Comparison of ENCODE assay signal across 33 cellular contexts in the genomic region with DNA sequence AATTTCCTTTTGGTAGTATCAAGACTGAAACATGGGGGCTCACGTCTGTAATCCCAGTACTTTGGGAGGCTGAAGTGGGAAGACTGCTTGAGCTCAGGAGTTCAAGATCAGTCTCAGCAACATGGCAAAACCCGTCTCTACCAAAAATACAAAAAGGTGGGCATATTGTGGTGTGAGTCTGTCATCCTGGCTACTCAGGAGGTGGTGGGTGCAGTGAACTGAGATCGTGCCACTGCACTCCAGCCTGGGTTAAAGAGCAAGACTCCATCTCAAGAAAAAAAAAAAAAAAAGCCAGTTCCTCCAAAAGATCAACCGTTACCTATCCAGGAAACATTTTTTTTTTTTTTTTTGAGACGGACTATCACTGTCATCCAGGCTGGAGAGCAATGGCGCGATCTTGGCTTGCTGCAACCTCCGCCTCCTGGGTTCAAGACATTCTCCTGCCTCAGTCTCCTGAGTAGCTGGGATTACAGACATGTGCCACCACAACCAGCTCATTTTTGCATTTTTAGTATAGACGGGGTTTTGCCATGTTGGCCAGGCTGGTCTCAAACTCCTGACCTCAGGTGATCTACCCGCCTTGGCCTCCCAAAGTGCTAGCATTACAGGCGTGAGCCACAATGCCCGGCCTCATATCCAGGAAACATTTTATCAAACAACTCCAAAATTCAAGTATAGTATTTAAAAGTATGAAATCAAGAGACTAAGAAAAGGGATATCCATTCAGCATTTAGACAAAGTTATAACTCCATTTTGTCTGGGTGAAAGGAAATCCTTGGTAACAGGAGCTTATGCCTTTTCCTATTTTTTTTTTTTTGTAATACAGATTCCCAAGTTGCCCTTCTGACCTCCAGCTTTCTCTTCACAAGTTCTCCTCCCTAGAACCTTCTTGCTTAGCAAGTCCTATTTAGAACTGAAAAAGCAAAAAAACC. TPM values are rescaled to one million over a fixed set of nuclear protein-coding genes. Genes with fewer than 3 reads are reported as not detected.
DNase-seq lines count a peak whose midpoint lies in the region; ATAC-seq, FAIRE-seq and TF ChIP-seq lines count a peak whose summit lies in the region.
"Had no signal": no experiment of that assay in that cellular context is flagged by ENCODE, and none has a peak within 500 bp of the region (broad histone marks: within the 10 kb centered on the region; RNA-seq: fewer than 3 reads in every experiment).

No MANE protein-coding gene starts in this region.

- peaks cover 32 to 68% of the 10 kb centered on the region in 2 experiments for H3K36me3 ChIP-seq in HepG2 (replicated peaks in 1 of 2; ENCODE audit: control insufficient read depth in 1 of 2, insufficient read depth in 2 of 2, low read length in 2 of 2)
- H3K36me3 ChIP-seq in right lobe of liver, result peaks cover 13 to 65% (median 19%) of the 10 kb centered on the region in 4 donors
- peaks cover 28 to 39% of the 10 kb centered on the region in 2 donors for H3K36me3 ChIP-seq in thyroid gland
- H3K36me3 ChIP-seq in H7 (replicated peaks; ENCODE audit: control insufficient read depth, insufficient read depth, low read length), result peaks cover 36% of the 10 kb centered on the region

- H3K4me1 ChIP-seq in HepG2 (ENCODE audit: insufficient read depth, low read length), result peaks cover 23% of the 10 kb centered on the region
- peaks cover 0 to 12% (median 5%) of the 10 kb centered on the region in 4 donors for H3K4me1 ChIP-seq in right lobe of liver
- H3K4me1 ChIP-seq in thyroid gland, result peaks cover 34 to 40% of the 10 kb centered on the region in 2 donors

- TF ChIP-seq POLR2A in HepG2 (IDR thresholded peaks at IDR 0.05; ENCODE audit: insufficient read depth in 1 of 2, low read depth in 2 of 2, low read length in 2 of 2), result no peak
- TF ChIP-seq POLR2A in right lobe of liver (IDR thresholded peaks at IDR 0.05), result no peak
- TF ChIP-seq POLR2A in thyroid gland (IDR thresholded peaks at IDR 0.05), result no peak

- peak overlapping the region; percentile 28 for H3K27ac Mint-ChIP-seq in activated naive CD8-positive, alpha-beta T cell treated with anti-CD3 and anti-CD28 coated beads for 36 hours
- H3K27ac Mint-ChIP-seq: GM23338; stimulated activated naive B cell treated with anti-CD40 and anti-IgM and Interleukin-4, amounts not matched to agents 10 μg/mL and 1 μg/mL and 100 μg/mL, for 72 hours; T-helper 1 cell treated with Interleukin-12 subunit alpha and Interleukin-12 subunit beta and Interleukin-4 antibody, amounts not matched to agents 30 μg/mL and 1 μg/mL, for 36 hours had no signal

- CTCF ChIA-PET in HepG2 (lab: Yijun Ruan, JAX; ENCODE audit: low intra/inter-chr PET ratio, low total read pairs), result no interaction called here

- no peak overlapping the region for H3K9ac ChIP-seq in HepG2 (ENCODE audit: insufficient read depth, low read depth, low read length)
- H3K9ac ChIP-seq: BLaER1 had no signal

- POLR2A ChIA-PET in HepG2 (lab: Yijun Ruan, JAX), result interaction anchor here (0.7 to 1.3 kb wide), 3 partner anchors 20 to 81 kb away, joined by 3 read pairs; no protein-coding TSS in a partner anchor

- H3K4me2 ChIP-seq in HepG2 (ENCODE audit: low read depth, low read length), result no peak overlapping the region
- H3K4me2 ChIP-seq: BLaER1, GM23338 had no signal

- no peak for FAIRE-seq in HepG2 (lab: Jason Lieb, UNC)
- FAIRE-seq: urothelium cell line had no signal

- H2AFZ ChIP-seq in HepG2 (ENCODE audit: low read length), result no peak overlapping the region
- H2AFZ ChIP-seq: GM23338 had no signal

- no peak for DNase-seq in HepG2 (ENCODE audit: low spot score)
- DNase-seq in right lobe of liver, result no peak
- no peak for DNase-seq in activated naive CD8-positive, alpha-beta T cell treated with anti-CD3 and anti-CD28 coated beads for 36 hours
- no peak for DNase-seq in thyroid gland
- DNase-seq in left cardiac atrium, result no peak
- DNase-seq in H7, result no peak
- DNase-seq: activated CD4-positive, alpha-beta T cell treated with anti-CD3 and anti-CD28 coated beads for 1 hour; activated effector memory CD4-positive, alpha-beta T cell treated with Interleukin-2 at 50 U/mL for 16 hours; adrenal gland; body of pancreas; COR-L47; DMS53; left lung; mesendoderm; NCI-H1048; NCI-H1694; psoas muscle; RPMI8226; stimulated activated CD4-positive, alpha-beta T cell treated with anti-CD3 and anti-CD28 coated beads, Interleukin-15, amount 100 ng/mL, for 24 hours; stimulated activated naive B cell treated with anti-CD40 and anti-IgM and Interleukin-4, amounts not matched to agents 10 μg/mL and 1 μg/mL and 100 μg/mL, for 72 hours had no signal

- H3K79me2 ChIP-seq in HepG2 (ENCODE audit: insufficient read depth, low read length), result peaks cover 62% of the 10 kb centered on the region

- intact Hi-C loops in HepG2 (cut with micrococcal nuclease; ENCODE audit: unreplicated experiment), result loop anchor here (10.0 kb wide), 1 partner anchor 1023 kb away; the partner anchor contains the start of genes DCAF11 and NRL
- intact Hi-C loops in right lobe of liver (cut with DNase I), result no loop called here
- intact Hi-C loops in thyroid gland (cut with DNase I), result no loop called here
- intact Hi-C loops in left cardiac atrium (cut with DNase I), result no loop called here

- peaks cover 26% of the 10 kb centered on the region for H3K36me3 Mint-ChIP-seq in activated naive CD8-positive, alpha-beta T cell treated with anti-CD3 and anti-CD28 coated beads for 36 hours

- no peaks in the 10 kb centered on the region for H3K9me3 Mint-ChIP-seq in activated naive CD8-positive, alpha-beta T cell treated with anti-CD3 and anti-CD28 coated beads for 36 hours
- H3K9me3 Mint-ChIP-seq: GM23338; stimulated activated naive B cell treated with anti-CD40 and anti-IgM and Interleukin-4, amounts not matched to agents 10 μg/mL and 1 μg/mL and 100 μg/mL, for 72 hours; T-helper 1 cell treated with Interleukin-12 subunit alpha and Interleukin-12 subunit beta and Interleukin-4 antibody, amounts not matched to agents 30 μg/mL and 1 μg/mL, for 36 hours had no signal

- no peaks in the 10 kb centered on the region for H3K9me3 ChIP-seq in HepG2 (ENCODE audit: low read length)
- no peaks in the 10 kb centered on the region for H3K9me3 ChIP-seq in right lobe of liver
- no peaks in the 10 kb centered on the region for H3K9me3 ChIP-seq in thyroid gland
- H3K9me3 ChIP-seq: adrenal gland, BLaER1, body of pancreas, left lung, psoas muscle had no signal

- in situ Hi-C loops in HepG2 (cut with HindIII; ENCODE audit: extremely low pct_ligation_motif_present, low pct_unique_long_range_greater_than_20kb), result no loop called here

- TF ChIP-seq RAD21 in HepG2 (CRISPR knock-in tag; IDR thresholded peaks at IDR 0.05), result no peak

- no peaks in the 10 kb centered on the region; a peak in 1 of 5 replicates for H3K27me3 ChIP-seq in HepG2 (ENCODE audit: control insufficient read depth in 1 of 2, insufficient read depth in 2 of 2, low read length in 2 of 2)
- H3K27me3 ChIP-seq in right lobe of liver, result no peaks in the 10 kb centered on the region
- H3K27me3 ChIP-seq in thyroid gland, result no peaks in the 10 kb centered on the region
- no peaks in the 10 kb centered on the region for H3K27me3 ChIP-seq in H7 (ENCODE audit: control insufficient read depth, insufficient read depth, low read length)
- H3K27me3 ChIP-seq: adrenal gland, BLaER1, body of pancreas, left lung had no signal

- H3K4me3 ChIP-seq in HepG2 (replicated peaks in 1 of 3; ENCODE audit: insufficient read depth in 1 of 3, low read depth in 2 of 3, low read length in 3 of 3) (no peak overlapping the region), right lobe of liver (no peak overlapping the region), thyroid gland (replicated peaks in 1 of 3) (no peak overlapping the region), H7 (ENCODE audit: insufficient read depth, low read depth, low read length) (no peak overlapping the region)
- H3K4me3 ChIP-seq: adrenal gland, BLaER1, body of pancreas, GM23338, left lung, psoas muscle had no signal

- WGBS in HepG2 (ENCODE audit: low lambda C conversion rate), result 89% methylated on average over 12 of the region's 12 CpGs
- 69% methylated on average over 9 of the region's 12 CpGs for WGBS in right lobe of liver (ENCODE audit: insufficient coverage, low coverage, low lambda C conversion rate, missing lambda C conversion rate)
- WGBS in thyroid gland, 2 donors, result 86% methylated on average over 12 of the region's 12 CpGs

- H4K20me1 ChIP-seq in HepG2 (ENCODE audit: insufficient read depth, low read length), result peaks cover 28% of the 10 kb centered on the region

- H3K27ac ChIP-seq in HepG2 (ENCODE audit: extremely low read length, insufficient read depth, low read length) (no peak overlapping the region), right lobe of liver (no peak overlapping the region), thyroid gland (peak overlapping the region in 2 of 3 donors; percentile 57 to 67)
- H3K27ac ChIP-seq: adrenal gland, BLaER1, body of pancreas, epithelial cell of prostate, left lung, psoas muscle had no signal

- BruUV-seq in HepG2 (replicated peaks; lab: Mats Ljungman, UMichigan), result no TSS peak

- H3K4me1 Mint-ChIP-seq in activated naive CD8-positive, alpha-beta T cell treated with anti-CD3 and anti-CD28 coated beads for 36 hours, result peaks cover 34% of the 10 kb centered on the region

- H3K4me3 Mint-ChIP-seq in activated naive CD8-positive, alpha-beta T cell treated with anti-CD3 and anti-CD28 coated beads for 36 hours, result no peak overlapping the region
- H3K4me3 Mint-ChIP-seq: GM23338; stimulated activated naive B cell treated with anti-CD40 and anti-IgM and Interleukin-4, amounts not matched to agents 10 μg/mL and 1 μg/mL and 100 μg/mL, for 72 hours; T-helper 1 cell treated with Interleukin-12 subunit alpha and Interleukin-12 subunit beta and Interleukin-4 antibody, amounts not matched to agents 30 μg/mL and 1 μg/mL, for 36 hours had no signal

- no peak for TF ChIP-seq EP300 in HepG2 (IDR thresholded peaks at IDR 0.05; ENCODE audit: low read depth in 2 of 2, low read length in 2 of 2)
- TF ChIP-seq EP300 in HepG2 (CRISPR knock-in tag; IDR thresholded peaks at IDR 0.05; ENCODE audit: borderline replicate concordance), result no peak

- H3K27me3 Mint-ChIP-seq in activated naive CD8-positive, alpha-beta T cell treated with anti-CD3 and anti-CD28 coated beads for 36 hours, result no peaks in the 10 kb centered on the region
- H3K27me3 Mint-ChIP-seq: stimulated activated naive B cell treated with anti-CD40 and anti-IgM and Interleukin-4, amounts not matched to agents 10 μg/mL and 1 μg/mL and 100 μg/mL, for 72 hours had no signal

- no peak for TF ChIP-seq CTCF in HepG2 (CRISPR knock-in tag; IDR thresholded peaks at IDR 0.05)
- no peak for TF ChIP-seq CTCF in right lobe of liver (IDR thresholded peaks at IDR 0.05)
- no peak for TF ChIP-seq CTCF in thyroid gland (IDR thresholded peaks at IDR 0.05)

- ATAC-seq in HepG2 (no peak), right lobe of liver (no peak), left cardiac atrium (no peak)
- ATAC-seq: body of pancreas; GM23338; left lung; psoas muscle; stimulated activated naive B cell treated with anti-CD40 and anti-IgM and Interleukin-4, amounts not matched to agents 10 μg/mL and 1 μg/mL and 100 μg/mL, for 72 hours had no signal

RNA-seq across cellular contexts. Expression of gene ACIN1, which starts 3.4 kb away (rescaled TPM):
- total RNA-seq in HepG2 (2016; rRNA removed; fragmentation: Illumina TruSeq; extraction: Trizol) (102 and 165 TPM in 2 replicates), right lobe of liver (10 to 100 TPM; 40.5 to 66.1 (median 52.9) TPM), thyroid gland (100 to 1,000 TPM; 143 to 195 (median 152) TPM), left cardiac atrium (10 to 100 TPM; 71.4 to 77.5 TPM)
- 71.3 and 71.5 TPM in 2 replicates for total RNA-seq in HepG2 (2016; cell fraction: cytosol; rRNA removed; fragmentation: Illumina TruSeq; extraction: Trizol; ENCODE audit: low read depth)
- total RNA-seq in HepG2 (2016; cell fraction: insoluble cytoplasmic fraction; rRNA removed; fragmentation: Illumina TruSeq; extraction: Trizol), result 79.7 and 163 TPM in 2 replicates
- 59.8 and 62.7 TPM in 2 replicates for total RNA-seq in HepG2 (2016; cell fraction: membrane; rRNA removed; fragmentation: Illumina TruSeq; extraction: Trizol)
- total RNA-seq in HepG2 (2016; cell fraction: nucleus; rRNA removed; fragmentation: Illumina TruSeq; extraction: Trizol), result 344 and 371 TPM in 2 replicates
- polyA plus RNA-seq in HepG2 (2011; rRNA removed), result 183 and 222 TPM in 2 replicates
- 64.2 and 64.8 TPM in 2 replicates for polyA plus RNA-seq in HepG2 (2011; cell fraction: cytosol; rRNA removed)
- 997 and 1,030 TPM in 2 replicates for polyA plus RNA-seq in HepG2 (2011; cell fraction: nucleus; rRNA removed)
- polyA plus RNA-seq in HepG2 (2012), result 155 and 156 TPM in 2 replicates
- polyA plus RNA-seq in HepG2 (2016; cell fraction: cytosol; fragmentation: Illumina TruSeq; extraction: Trizol; ENCODE audit: low read depth), result 17.6 and 21.0 TPM in 2 replicates
- polyA plus RNA-seq in HepG2 (2016; cell fraction: insoluble cytoplasmic fraction; fragmentation: Illumina TruSeq; extraction: Trizol; ENCODE audit: low read depth), result 105 and 132 TPM in 2 replicates
- 29.3 and 37.8 TPM in 2 replicates for polyA plus RNA-seq in HepG2 (2016; cell fraction: membrane; fragmentation: Illumina TruSeq; extraction: Trizol; ENCODE audit: low read depth)
- polyA plus RNA-seq in HepG2 (2016; cell fraction: nucleus; fragmentation: Illumina TruSeq; extraction: Trizol; ENCODE audit: insufficient read depth, low read depth), result 1,263 and 1,283 TPM in 2 replicates
- polyA minus RNA-seq in HepG2 (2011; rRNA and poly(A)+ RNA removed; ENCODE audit: low replicate concordance), result 122 and 152 TPM in 2 replicates
- 39.4 and 46.3 TPM in 2 replicates for polyA minus RNA-seq in HepG2 (2011; cell fraction: cytosol; rRNA and poly(A)+ RNA removed)
- 630 and 693 TPM in 2 replicates for polyA minus RNA-seq in HepG2 (2011; cell fraction: nucleus; rRNA and poly(A)+ RNA removed)
- 100 to 1,000 TPM; 160 to 174 TPM for total RNA-seq in activated naive CD8-positive, alpha-beta T cell treated with anti-CD3 and anti-CD28 coated beads for 36 hours
- total RNA-seq in H7 (2014; rRNA removed; shearing (Covaris generic)), result 83.4 and 89.5 TPM in 2 replicates

RNA-seq across cellular contexts. Expression of gene C14orf119, which starts 3.7 kb away (rescaled TPM):
- 206 and 299 TPM in 2 replicates for total RNA-seq in HepG2 (2016; rRNA removed; fragmentation: Illumina TruSeq; extraction: Trizol)
- total RNA-seq in HepG2 (2016; cell fraction: cytosol; rRNA removed; fragmentation: Illumina TruSeq; extraction: Trizol; ENCODE audit: low read depth), result 51.0 and 54.6 TPM in 2 replicates
- total RNA-seq in HepG2 (2016; cell fraction: insoluble cytoplasmic fraction; rRNA removed; fragmentation: Illumina TruSeq; extraction: Trizol), result 204 and 326 TPM in 2 replicates
- total RNA-seq in HepG2 (2016; cell fraction: membrane; rRNA removed; fragmentation: Illumina TruSeq; extraction: Trizol), result 66.2 and 72.9 TPM in 2 replicates
- 67.0 and 72.0 TPM in 2 replicates for total RNA-seq in HepG2 (2016; cell fraction: nucleus; rRNA removed; fragmentation: Illumina TruSeq; extraction: Trizol)
- polyA plus RNA-seq in HepG2 (2011; rRNA removed), result 104 and 117 TPM in 2 replicates
- polyA plus RNA-seq in HepG2 (2011; cell fraction: cytosol; rRNA removed), result 125 and 157 TPM in 2 replicates
- polyA plus RNA-seq in HepG2 (2011; cell fraction: nucleus; rRNA removed), result 52.9 and 72.4 TPM in 2 replicates
- 79.1 and 104 TPM in 2 replicates for polyA plus RNA-seq in HepG2 (2012)
- polyA plus RNA-seq in HepG2 (2016; cell fraction: cytosol; fragmentation: Illumina TruSeq; extraction: Trizol; ENCODE audit: low read depth), result 39.1 and 40.5 TPM in 2 replicates
- polyA plus RNA-seq in HepG2 (2016; cell fraction: insoluble cytoplasmic fraction; fragmentation: Illumina TruSeq; extraction: Trizol; ENCODE audit: low read depth), result 290 and 316 TPM in 2 replicates
- 46.1 and 51.5 TPM in 2 replicates for polyA plus RNA-seq in HepG2 (2016; cell fraction: membrane; fragmentation: Illumina TruSeq; extraction: Trizol; ENCODE audit: low read depth)
- polyA plus RNA-seq in HepG2 (2016; cell fraction: nucleus; fragmentation: Illumina TruSeq; extraction: Trizol; ENCODE audit: insufficient read depth, low read depth), result 112 and 120 TPM in 2 replicates
- polyA minus RNA-seq in HepG2 (2011; rRNA and poly(A)+ RNA removed; ENCODE audit: low replicate concordance), result 101 and 161 TPM in 2 replicates
- polyA minus RNA-seq in HepG2 (2011; cell fraction: cytosol; rRNA and poly(A)+ RNA removed), result 54.7 and 61.1 TPM in 2 replicates
- 24.1 and 38.5 TPM in 2 replicates for polyA minus RNA-seq in HepG2 (2011; cell fraction: nucleus; rRNA and poly(A)+ RNA removed)
- 10 to 100 TPM; 10.7 to 22.6 (median 14.1) TPM for total RNA-seq in right lobe of liver
- total RNA-seq in activated naive CD8-positive, alpha-beta T cell treated with anti-CD3 and anti-CD28 coated beads for 36 hours, result 10 to 100 TPM; 52.0 to 57.0 TPM
- total RNA-seq in thyroid gland, result 10 to 100 TPM; 21.3 to 37.1 (median 28.9) TPM
- 10 to 100 TPM; 30.8 to 37.9 TPM for total RNA-seq in left cardiac atrium
- 73.7 and 97.8 TPM in 2 replicates for total RNA-seq in H7 (2014; rRNA removed; shearing (Covaris generic))

RNA-seq across cellular contexts. Expression of gene CIROP, which starts 13.2 kb away (rescaled TPM):
- total RNA-seq in HepG2 (2016; rRNA removed; fragmentation: Illumina TruSeq; extraction: Trizol) (not detected in 2 replicates), right lobe of liver (not detected), thyroid gland (under 1 TPM in 1 of 4 donors, not detected in 3; 0.11 TPM), left cardiac atrium (not detected)
- not detected in 2 replicates for total RNA-seq in HepG2 (2016; cell fraction: cytosol; rRNA removed; fragmentation: Illumina TruSeq; extraction: Trizol; ENCODE audit: low read depth)
- not detected in 2 replicates for total RNA-seq in HepG2 (2016; cell fraction: insoluble cytoplasmic fraction; rRNA removed; fragmentation: Illumina TruSeq; extraction: Trizol)
- total RNA-seq in HepG2 (2016; cell fraction: membrane; rRNA removed; fragmentation: Illumina TruSeq; extraction: Trizol), result not detected in 2 replicates
- not detected in 2 replicates for total RNA-seq in HepG2 (2016; cell fraction: nucleus; rRNA removed; fragmentation: Illumina TruSeq; extraction: Trizol)
- polyA plus RNA-seq in HepG2 (2011; rRNA removed), result 0.07 and 0.14 TPM in 2 replicates
- polyA plus RNA-seq in HepG2 (2011; cell fraction: cytosol; rRNA removed), result 0.05 and 0.14 TPM in 2 replicates
- 0.18 and 0.59 TPM in 2 replicates for polyA plus RNA-seq in HepG2 (2011; cell fraction: nucleus; rRNA removed)
- polyA plus RNA-seq in HepG2 (2012), result 0.05 and 0.12 TPM in 2 replicates
- polyA plus RNA-seq in HepG2 (2016; cell fraction: cytosol; fragmentation: Illumina TruSeq; extraction: Trizol; ENCODE audit: low read depth), result not detected in 2 replicates
- not detected in 2 replicates for polyA plus RNA-seq in HepG2 (2016; cell fraction: insoluble cytoplasmic fraction; fragmentation: Illumina TruSeq; extraction: Trizol; ENCODE audit: low read depth)
- not detected in 2 replicates for polyA plus RNA-seq in HepG2 (2016; cell fraction: membrane; fragmentation: Illumina TruSeq; extraction: Trizol; ENCODE audit: low read depth)
- polyA plus RNA-seq in HepG2 (2016; cell fraction: nucleus; fragmentation: Illumina TruSeq; extraction: Trizol; ENCODE audit: insufficient read depth, low read depth), result not detected in 2 replicates
- 0.12 TPM in 1 of 2 replicates, not detected in the other for polyA minus RNA-seq in HepG2 (2011; rRNA and poly(A)+ RNA removed; ENCODE audit: low replicate concordance)
- polyA minus RNA-seq in HepG2 (2011; cell fraction: cytosol; rRNA and poly(A)+ RNA removed), result not detected in 2 replicates
- polyA minus RNA-seq in HepG2 (2011; cell fraction: nucleus; rRNA and poly(A)+ RNA removed), result not detected in 2 replicates
- not detected for total RNA-seq in activated naive CD8-positive, alpha-beta T cell treated with anti-CD3 and anti-CD28 coated beads for 36 hours
- 0.42 TPM in 1 of 2 replicates, not detected in the other for total RNA-seq in H7 (2014; rRNA removed; shearing (Covaris generic))
- total RNA-seq: adrenal gland, body of pancreas, cerebellum, G401, glomerular endothelial cell, GM23338, left lung, LHCN-M2, myocyte, NCI-H460, psoas muscle, temporal lobe had no signal
- polyA plus RNA-seq: adrenal gland, GM23338 had no signal

RNA-seq across cellular contexts. Expression of gene CEBPE, which starts 27.5 kb away (rescaled TPM):
- total RNA-seq in HepG2 (2016; rRNA removed; fragmentation: Illumina TruSeq; extraction: Trizol) (0.11 TPM in 1 of 2 replicates, not detected in the other), right lobe of liver (under 1 TPM in 2 of 6 experiments, not detected in 4; 0.13 to 0.18 TPM), thyroid gland (not detected), left cardiac atrium (not detected)
- not detected in 2 replicates for total RNA-seq in HepG2 (2016; cell fraction: cytosol; rRNA removed; fragmentation: Illumina TruSeq; extraction: Trizol; ENCODE audit: low read depth)
- 0.12 TPM in 1 of 2 replicates, not detected in the other for total RNA-seq in HepG2 (2016; cell fraction: insoluble cytoplasmic fraction; rRNA removed; fragmentation: Illumina TruSeq; extraction: Trizol)
- total RNA-seq in HepG2 (2016; cell fraction: membrane; rRNA removed; fragmentation: Illumina TruSeq; extraction: Trizol), result 0.17 TPM in 1 of 2 replicates, not detected in the other
- total RNA-seq in HepG2 (2016; cell fraction: nucleus; rRNA removed; fragmentation: Illumina TruSeq; extraction: Trizol), result not detected in 2 replicates
- polyA plus RNA-seq in HepG2 (2011; rRNA removed), result 0.09 and 0.10 TPM in 2 replicates
- 0.10 and 0.13 TPM in 2 replicates for polyA plus RNA-seq in HepG2 (2011; cell fraction: cytosol; rRNA removed)
- 0.10 TPM in 1 of 2 replicates, not detected in the other for polyA plus RNA-seq in HepG2 (2011; cell fraction: nucleus; rRNA removed)
- 0.09 TPM in 1 of 2 replicates, not detected in the other for polyA plus RNA-seq in HepG2 (2012)
- polyA plus RNA-seq in HepG2 (2016; cell fraction: cytosol; fragmentation: Illumina TruSeq; extraction: Trizol; ENCODE audit: low read depth), result not detected in 2 replicates
- polyA plus RNA-seq in HepG2 (2016; cell fraction: insoluble cytoplasmic fraction; fragmentation: Illumina TruSeq; extraction: Trizol; ENCODE audit: low read depth), result not detected in 2 replicates
- polyA plus RNA-seq in HepG2 (2016; cell fraction: membrane; fragmentation: Illumina TruSeq; extraction: Trizol; ENCODE audit: low read depth), result not detected in 2 replicates
- not detected in 2 replicates for polyA plus RNA-seq in HepG2 (2016; cell fraction: nucleus; fragmentation: Illumina TruSeq; extraction: Trizol; ENCODE audit: insufficient read depth, low read depth)
- polyA minus RNA-seq in HepG2 (2011; rRNA and poly(A)+ RNA removed; ENCODE audit: low replicate concordance), result 0.08 and 0.14 TPM in 2 replicates
- polyA minus RNA-seq in HepG2 (2011; cell fraction: cytosol; rRNA and poly(A)+ RNA removed), result not detected in 2 replicates
- polyA minus RNA-seq in HepG2 (2011; cell fraction: nucleus; rRNA and poly(A)+ RNA removed), result not detected in 2 replicates
- under 1 TPM; 0.45 to 0.68 TPM for total RNA-seq in activated naive CD8-positive, alpha-beta T cell treated with anti-CD3 and anti-CD28 coated beads for 36 hours
- 0.44 TPM in 1 of 2 replicates, not detected in the other for total RNA-seq in H7 (2014; rRNA removed; shearing (Covaris generic))
- total RNA-seq: body of pancreas, cerebellum, G401, glomerular endothelial cell, GM23338, myocyte, NCI-H460, temporal lobe had no signal
- polyA plus RNA-seq: AG04450, GM23338 had no signal

RNA-seq across cellular contexts. Expression of gene CDH24, which starts 34.2 kb away (rescaled TPM):
- 0.41 and 0.69 TPM in 2 replicates for total RNA-seq in HepG2 (2016; rRNA removed; fragmentation: Illumina TruSeq; extraction: Trizol)
- 0.35 and 0.40 TPM in 2 replicates for total RNA-seq in HepG2 (2016; cell fraction: cytosol; rRNA removed; fragmentation: Illumina TruSeq; extraction: Trizol; ENCODE audit: low read depth)
- total RNA-seq in HepG2 (2016; cell fraction: insoluble cytoplasmic fraction; rRNA removed; fragmentation: Illumina TruSeq; extraction: Trizol), result 0.45 and 0.76 TPM in 2 replicates
- 1.1 and 1.2 TPM in 2 replicates for total RNA-seq in HepG2 (2016; cell fraction: membrane; rRNA removed; fragmentation: Illumina TruSeq; extraction: Trizol)
- 0.56 and 0.59 TPM in 2 replicates for total RNA-seq in HepG2 (2016; cell fraction: nucleus; rRNA removed; fragmentation: Illumina TruSeq; extraction: Trizol)
- polyA plus RNA-seq in HepG2 (2011; rRNA removed), result 0.99 and 1.2 TPM in 2 replicates
- polyA plus RNA-seq in HepG2 (2011; cell fraction: cytosol; rRNA removed), result 0.41 and 0.76 TPM in 2 replicates
- 6.5 and 6.6 TPM in 2 replicates for polyA plus RNA-seq in HepG2 (2011; cell fraction: nucleus; rRNA removed)
- polyA plus RNA-seq in HepG2 (2012), result 0.50 and 0.55 TPM in 2 replicates
- polyA plus RNA-seq in HepG2 (2016; cell fraction: cytosol; fragmentation: Illumina TruSeq; extraction: Trizol; ENCODE audit: low read depth), result 0.59 and 0.70 TPM in 2 replicates
- 0.41 and 0.73 TPM in 2 replicates for polyA plus RNA-seq in HepG2 (2016; cell fraction: insoluble cytoplasmic fraction; fragmentation: Illumina TruSeq; extraction: Trizol; ENCODE audit: low read depth)
- polyA plus RNA-seq in HepG2 (2016; cell fraction: membrane; fragmentation: Illumina TruSeq; extraction: Trizol; ENCODE audit: low read depth), result 1.0 and 1.2 TPM in 2 replicates
- polyA plus RNA-seq in HepG2 (2016; cell fraction: nucleus; fragmentation: Illumina TruSeq; extraction: Trizol; ENCODE audit: insufficient read depth, low read depth), result 2.5 and 2.8 TPM in 2 replicates
- polyA minus RNA-seq in HepG2 (2011; rRNA and poly(A)+ RNA removed; ENCODE audit: low replicate concordance), result 1.1 and 16.3 TPM in 2 replicates
- polyA minus RNA-seq in HepG2 (2011; cell fraction: cytosol; rRNA and poly(A)+ RNA removed), result 0.40 and 0.44 TPM in 2 replicates
- 0.90 and 0.99 TPM in 2 replicates for polyA minus RNA-seq in HepG2 (2011; cell fraction: nucleus; rRNA and poly(A)+ RNA removed)
- total RNA-seq in right lobe of liver, result under 1 TPM; 0.26 to 0.74 (median 0.54) TPM
- total RNA-seq in activated naive CD8-positive, alpha-beta T cell treated with anti-CD3 and anti-CD28 coated beads for 36 hours, result under 1 TPM; 0.49 to 0.52 TPM
- total RNA-seq in thyroid gland, result 1 to 10 TPM; 2.9 to 7.8 (median 5.6) TPM
- total RNA-seq in left cardiac atrium, result 1 to 10 TPM; 1.6 to 3.4 TPM
- 9.7 and 12.3 TPM in 2 replicates for total RNA-seq in H7 (2014; rRNA removed; shearing (Covaris generic))

Comparison
In these comparisons a context has a peak if more than half of its experiments do, and no peak if none do; other contexts are left out.
1. H3K27ac ChIP-seq: peak in thyroid gland (2 of 3); none in HepG2 (single experiment) and right lobe of liver (0 of 3).